ENCODE assay signal across 1 cellular context in the genomic region with DNA sequence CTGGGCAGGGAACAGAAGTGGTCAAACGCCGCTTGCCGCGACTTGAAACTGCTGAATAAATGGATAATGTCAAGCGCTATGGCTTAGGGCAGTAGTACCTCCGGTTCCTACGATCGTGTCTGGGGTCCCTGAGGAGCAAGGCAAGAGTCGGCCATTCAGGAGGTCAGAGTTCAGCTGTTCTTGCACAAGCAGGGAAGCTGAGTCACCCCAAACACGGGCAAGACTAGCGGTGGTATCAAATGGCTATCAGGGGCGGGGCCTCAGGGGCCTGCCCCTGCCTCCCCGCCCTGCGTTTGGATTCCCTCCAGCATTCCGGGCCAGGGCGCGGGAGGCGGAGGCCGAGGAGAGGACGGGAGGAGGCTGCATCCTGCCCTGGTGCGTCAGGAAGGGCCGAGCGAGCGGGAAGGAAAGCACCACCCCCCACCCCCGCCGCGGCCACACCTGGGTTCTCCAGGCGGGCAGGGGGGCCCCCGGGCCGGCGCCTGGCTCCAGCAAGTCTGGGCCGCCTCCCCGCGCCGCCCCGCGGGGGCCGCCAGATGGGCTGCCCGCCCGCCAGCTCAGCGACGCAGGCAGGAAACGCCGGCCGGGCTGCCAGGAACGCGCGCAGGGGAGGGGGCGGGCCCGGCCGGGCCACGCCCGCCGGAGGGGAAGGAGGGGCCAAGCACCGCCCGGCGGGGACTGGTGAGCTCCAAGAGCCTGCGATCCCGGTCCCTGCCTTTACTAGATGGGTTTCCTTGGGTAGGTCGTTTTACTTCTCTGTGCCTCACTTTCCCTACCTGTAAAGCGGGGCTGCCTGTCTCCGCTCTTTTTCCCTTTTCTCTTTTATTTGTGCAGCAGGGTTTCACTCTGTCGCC.
TF ChIP-seq lines count a peak whose summit lies in the region.

No MANE protein-coding gene starts in this region.

TF ChIP-seq in HepG2, 621 proteins besides CTCF, POLR2A, EP300 and RAD21 (continued from another document):
- peak; percentile 92 for TF ChIP-seq HNF4G (IDR thresholded peaks at IDR 0.05; ENCODE audit: borderline replicate concordance, low read depth, low read length)
- peak; percentile 96 for TF ChIP-seq HNF4G (CRISPR knock-in tag; IDR thresholded peaks at IDR 0.05; ENCODE audit: borderline replicate concordance, low read depth)
- peak; percentile 70 for TF ChIP-seq RELA (CRISPR knock-in tag; IDR thresholded peaks at IDR 0.05)
- 0 out of 2 replicates have a peak, but pooled peaks have one; percentile 15 for TF ChIP-seq HCFC1 (IDR thresholded peaks at IDR 0.05; ENCODE audit: low read depth, low read length)
- peak; percentile 96; the same call in 1 of the 2 replicates for TF ChIP-seq MTF2 (CRISPR knock-in tag; IDR thresholded peaks at IDR 0.05; ENCODE audit: borderline replicate concordance)
- TF ChIP-seq, protein P1, sequence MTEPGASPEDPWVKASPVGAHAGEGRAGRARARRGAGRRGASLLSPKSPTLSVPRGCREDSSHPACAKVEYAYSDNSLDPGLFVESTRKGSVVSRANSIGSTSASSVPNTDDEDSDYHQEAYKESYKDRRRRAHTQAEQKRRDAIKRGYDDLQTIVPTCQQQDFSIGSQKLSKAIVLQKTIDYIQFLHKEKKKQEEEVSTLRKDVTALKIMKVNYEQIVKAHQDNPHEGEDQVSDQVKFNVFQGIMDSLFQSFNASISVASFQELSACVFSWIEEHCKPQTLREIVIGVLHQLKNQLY (CRISPR knock-in tag; IDR thresholded peaks at IDR 0.05), result peak; percentile 80
- no peak for TF ChIP-seq CAMTA2 (CRISPR knock-in tag; IDR thresholded peaks at IDR 0.05; ENCODE audit: borderline replicate concordance)
- 0 out of 2 replicates have a peak, but pooled peaks have one; percentile 74 for TF ChIP-seq REXO4 (CRISPR knock-in tag; IDR thresholded peaks at IDR 0.05; ENCODE audit: borderline replicate concordance)
- TF ChIP-seq, protein P2, sequence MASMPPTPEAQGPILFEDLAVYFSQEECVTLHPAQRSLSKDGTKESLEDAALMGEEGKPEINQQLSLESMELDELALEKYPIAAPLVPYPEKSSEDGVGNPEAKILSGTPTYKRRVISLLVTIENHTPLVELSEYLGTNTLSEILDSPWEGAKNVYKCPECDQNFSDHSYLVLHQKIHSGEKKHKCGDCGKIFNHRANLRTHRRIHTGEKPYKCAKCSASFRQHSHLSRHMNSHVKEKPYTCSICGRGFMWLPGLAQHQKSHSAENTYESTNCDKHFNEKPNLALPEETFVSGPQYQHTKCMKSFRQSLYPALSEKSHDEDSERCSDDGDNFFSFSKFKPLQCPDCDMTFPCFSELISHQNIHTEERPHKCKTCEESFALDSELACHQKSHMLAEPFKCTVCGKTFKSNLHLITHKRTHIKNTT (CRISPR knock-in tag; IDR thresholded peaks at IDR 0.05), result 0 out of 2 replicates have a peak, but pooled peaks have one; percentile 26
- TF ChIP-seq ZNF841 (CRISPR knock-in tag; IDR thresholded peaks at IDR 0.05; ENCODE audit: borderline replicate concordance), result no peak
- TF ChIP-seq RNF2 (conservative IDR thresholded peaks at IDR 0.05; ENCODE audit: low read depth), result no peak; the same call in 1 of the 2 replicates
- no peak; the same call in 1 of the 2 replicates for TF ChIP-seq ZNF607 (CRISPR knock-in tag; IDR thresholded peaks at IDR 0.05; ENCODE audit: borderline replicate concordance)
- peak; percentile 62 for TF ChIP-seq KMT2B (CRISPR knock-in tag; IDR thresholded peaks at IDR 0.05)
- TF ChIP-seq ZNF501 (CRISPR knock-in tag; IDR thresholded peaks at IDR 0.05), result no peak
- TF ChIP-seq GATA4 (IDR thresholded peaks at IDR 0.05; ENCODE audit: borderline replicate concordance, low read depth), result peak; percentile 81
- TF ChIP-seq NR2C2 (CRISPR knock-in tag; IDR thresholded peaks at IDR 0.05; ENCODE audit: borderline replicate concordance), result peak; percentile 98
- TF ChIP-seq, protein P3, sequence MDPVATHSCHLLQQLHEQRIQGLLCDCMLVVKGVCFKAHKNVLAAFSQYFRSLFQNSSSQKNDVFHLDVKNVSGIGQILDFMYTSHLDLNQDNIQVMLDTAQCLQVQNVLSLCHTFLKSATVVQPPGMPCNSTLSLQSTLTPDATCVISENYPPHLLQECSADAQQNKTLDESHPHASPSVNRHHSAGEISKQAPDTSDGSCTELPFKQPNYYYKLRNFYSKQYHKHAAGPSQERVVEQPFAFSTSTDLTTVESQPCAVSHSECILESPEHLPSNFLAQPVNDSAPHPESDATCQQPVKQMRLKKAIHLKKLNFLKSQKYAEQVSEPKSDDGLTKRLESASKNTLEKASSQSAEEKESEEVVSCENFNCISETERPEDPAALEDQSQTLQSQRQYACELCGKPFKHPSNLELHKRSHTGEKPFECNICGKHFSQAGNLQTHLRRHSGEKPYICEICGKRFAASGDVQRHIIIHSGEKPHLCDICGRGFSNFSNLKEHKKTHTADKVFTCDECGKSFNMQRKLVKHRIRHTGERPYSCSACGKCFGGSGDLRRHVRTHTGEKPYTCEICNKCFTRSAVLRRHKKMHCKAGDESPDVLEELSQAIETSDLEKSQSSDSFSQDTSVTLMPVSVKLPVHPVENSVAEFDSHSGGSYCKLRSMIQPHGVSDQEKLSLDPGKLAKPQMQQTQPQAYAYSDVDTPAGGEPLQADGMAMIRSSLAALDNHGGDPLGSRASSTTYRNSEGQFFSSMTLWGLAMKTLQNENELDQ (CRISPR knock-in tag; IDR thresholded peaks at IDR 0.05; ENCODE audit: borderline replicate concordance), result peak; percentile 45; the same call in 1 of the 2 replicates
- TF ChIP-seq YEATS2 (CRISPR knock-in tag; IDR thresholded peaks at IDR 0.05; ENCODE audit: borderline replicate concordance), result no peak; the same call in 1 of the 2 replicates
- TF ChIP-seq, protein P4, sequence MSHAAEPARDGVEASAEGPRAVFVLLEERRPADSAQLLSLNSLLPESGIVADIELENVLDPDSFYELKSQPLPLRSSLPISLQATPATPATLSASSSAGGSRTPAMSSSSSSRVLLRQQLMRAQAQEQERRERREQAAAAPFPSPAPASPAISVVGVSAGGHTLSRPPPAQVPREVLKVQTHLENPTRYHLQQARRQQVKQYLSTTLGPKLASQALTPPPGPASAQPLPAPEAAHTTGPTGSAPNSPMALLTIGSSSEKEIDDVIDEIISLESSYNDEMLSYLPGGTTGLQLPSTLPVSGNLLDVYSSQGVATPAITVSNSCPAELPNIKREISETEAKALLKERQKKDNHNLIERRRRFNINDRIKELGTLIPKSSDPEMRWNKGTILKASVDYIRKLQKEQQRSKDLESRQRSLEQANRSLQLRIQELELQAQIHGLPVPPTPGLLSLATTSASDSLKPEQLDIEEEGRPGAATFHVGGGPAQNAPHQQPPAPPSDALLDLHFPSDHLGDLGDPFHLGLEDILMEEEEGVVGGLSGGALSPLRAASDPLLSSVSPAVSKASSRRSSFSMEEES (CRISPR knock-in tag; IDR thresholded peaks at IDR 0.05), result peak; percentile 82
- TF ChIP-seq GABPB1 (CRISPR knock-in tag; IDR thresholded peaks at IDR 0.05), result peak; percentile 86
- peak; percentile 96 for TF ChIP-seq RARA (CRISPR knock-in tag; IDR thresholded peaks at IDR 0.05)
- peak; percentile 91 for TF ChIP-seq CCAR2 (optimal IDR thresholded peaks at IDR 0.05; ENCODE audit: low read depth, low read length)
- peak; percentile 96 for TF ChIP-seq REPIN1 (CRISPR knock-in tag; IDR thresholded peaks at IDR 0.05; ENCODE audit: borderline replicate concordance, low read depth)
- peak; percentile 84 for TF ChIP-seq ZEB1 (IDR thresholded peaks at IDR 0.05; ENCODE audit: insufficient replicate concordance, low read depth)
- peak; percentile 97 for TF ChIP-seq ZFP90 (CRISPR knock-in tag; IDR thresholded peaks at IDR 0.05; ENCODE audit: borderline replicate concordance)
- TF ChIP-seq, protein P5, sequence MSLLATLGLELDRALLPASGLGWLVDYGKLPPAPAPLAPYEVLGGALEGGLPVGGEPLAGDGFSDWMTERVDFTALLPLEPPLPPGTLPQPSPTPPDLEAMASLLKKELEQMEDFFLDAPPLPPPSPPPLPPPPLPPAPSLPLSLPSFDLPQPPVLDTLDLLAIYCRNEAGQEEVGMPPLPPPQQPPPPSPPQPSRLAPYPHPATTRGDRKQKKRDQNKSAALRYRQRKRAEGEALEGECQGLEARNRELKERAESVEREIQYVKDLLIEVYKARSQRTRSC (CRISPR knock-in tag; IDR thresholded peaks at IDR 0.05; ENCODE audit: low read depth), result peak; percentile 61; the same call in 1 of the 2 replicates
- TF ChIP-seq, protein P6, sequence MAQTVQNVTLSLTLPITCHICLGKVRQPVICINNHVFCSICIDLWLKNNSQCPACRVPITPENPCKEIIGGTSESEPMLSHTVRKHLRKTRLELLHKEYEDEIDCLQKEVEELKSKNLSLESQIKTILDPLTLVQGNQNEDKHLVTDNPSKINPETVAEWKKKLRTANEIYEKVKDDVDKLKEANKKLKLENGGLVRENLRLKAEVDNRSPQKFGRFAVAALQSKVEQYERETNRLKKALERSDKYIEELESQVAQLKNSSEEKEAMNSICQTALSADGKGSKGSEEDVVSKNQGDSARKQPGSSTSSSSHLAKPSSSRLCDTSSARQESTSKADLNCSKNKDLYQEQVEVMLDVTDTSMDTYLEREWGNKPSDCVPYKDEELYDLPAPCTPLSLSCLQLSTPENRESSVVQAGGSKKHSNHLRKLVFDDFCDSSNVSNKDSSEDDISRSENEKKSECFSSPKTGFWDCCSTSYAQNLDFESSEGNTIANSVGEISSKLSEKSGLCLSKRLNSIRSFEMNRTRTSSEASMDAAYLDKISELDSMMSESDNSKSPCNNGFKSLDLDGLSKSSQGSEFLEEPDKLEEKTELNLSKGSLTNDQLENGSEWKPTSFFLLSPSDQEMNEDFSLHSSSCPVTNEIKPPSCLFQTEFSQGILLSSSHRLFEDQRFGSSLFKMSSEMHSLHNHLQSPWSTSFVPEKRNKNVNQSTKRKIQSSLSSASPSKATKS (CRISPR knock-in tag; IDR thresholded peaks at IDR 0.05), result peak; percentile 95
- TF ChIP-seq, protein P7, sequence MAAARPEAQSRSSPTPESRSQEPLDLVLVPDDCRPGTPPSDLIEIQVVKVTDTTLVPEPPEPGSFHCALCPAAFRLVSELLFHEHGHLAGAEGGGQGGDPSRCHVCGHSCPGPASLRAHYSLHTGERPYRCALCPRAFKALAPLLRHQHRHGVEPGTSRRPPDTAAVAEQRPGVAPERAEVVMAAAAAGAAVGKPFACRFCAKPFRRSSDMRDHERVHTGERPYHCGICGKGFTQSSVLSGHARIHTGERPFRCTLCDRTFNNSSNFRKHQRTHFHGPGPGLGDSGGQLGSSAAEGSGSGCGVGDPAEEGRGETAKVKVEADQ (CRISPR knock-in tag; IDR thresholded peaks at IDR 0.05; ENCODE audit: borderline replicate concordance), result peak; percentile 94
- TF ChIP-seq ZC3H13 (CRISPR knock-in tag; IDR thresholded peaks at IDR 0.05), result peak; percentile 99
- TF ChIP-seq ZBTB7A (CRISPR knock-in tag; IDR thresholded peaks at IDR 0.05), result no peak; the same call in 1 of the 2 replicates
- peak; percentile 99 for TF ChIP-seq KDM4B (CRISPR knock-in tag; IDR thresholded peaks at IDR 0.05)
- TF ChIP-seq, protein P8, sequence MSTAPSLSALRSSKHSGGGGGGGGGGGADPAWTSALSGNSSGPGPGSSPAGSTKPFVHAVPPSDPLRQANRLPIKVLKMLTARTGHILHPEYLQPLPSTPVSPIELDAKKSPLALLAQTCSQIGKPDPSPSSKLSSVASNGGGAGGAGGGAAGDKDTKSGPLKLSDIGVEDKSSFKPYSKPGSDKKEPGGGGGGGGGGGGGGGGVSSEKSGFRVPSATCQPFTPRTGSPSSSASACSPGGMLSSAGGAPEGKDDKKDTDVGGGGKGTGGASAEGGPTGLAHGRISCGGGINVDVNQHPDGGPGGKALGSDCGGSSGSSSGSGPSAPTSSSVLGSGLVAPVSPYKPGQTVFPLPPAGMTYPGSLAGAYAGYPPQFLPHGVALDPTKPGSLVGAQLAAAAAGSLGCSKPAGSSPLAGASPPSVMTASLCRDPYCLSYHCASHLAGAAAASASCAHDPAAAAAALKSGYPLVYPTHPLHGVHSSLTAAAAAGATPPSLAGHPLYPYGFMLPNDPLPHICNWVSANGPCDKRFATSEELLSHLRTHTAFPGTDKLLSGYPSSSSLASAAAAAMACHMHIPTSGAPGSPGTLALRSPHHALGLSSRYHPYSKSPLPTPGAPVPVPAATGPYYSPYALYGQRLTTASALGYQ (CRISPR knock-in tag; IDR thresholded peaks at IDR 0.05), result peak; percentile 95; the same call in 1 of the 2 replicates
- peak; percentile 23; the same call in 1 of the 2 replicates for TF ChIP-seq RFX5 (IDR thresholded peaks at IDR 0.05; ENCODE audit: low read depth, low read length)
- peak; percentile 37; the same call in 1 of the 2 replicates for TF ChIP-seq SIN3B (IDR thresholded peaks at IDR 0.05; ENCODE audit: low read length)
- peak; percentile 99 for TF ChIP-seq SALL2 (CRISPR knock-in tag; IDR thresholded peaks at IDR 0.05)
TF ChIP-seq in HepG2: peak in this region for 463.
